10 cellular contexts compared by ENCODE assay signal in genomic region chr2:136115183-136115751, GRCh38. TPM values are rescaled to one million over a fixed set of nuclear protein-coding genes. Genes with fewer than 3 reads are reported as not detected.
DNase-seq lines count a peak whose midpoint lies in the region; ATAC-seq and TF ChIP-seq lines count a peak whose summit lies in the region.
"Had no signal": no experiment of that assay in that cellular context is flagged by ENCODE, and none has a peak within 500 bp of the region (broad histone marks: within the 10 kb centered on the region; RNA-seq: fewer than 3 reads in every experiment).

No MANE protein-coding gene starts in this region.

- peaks cover 54% of the 10 kb centered on the region for H3K36me3 ChIP-seq in OCI-LY7 (ENCODE audit: insufficient read depth, low read length)
- H3K36me3 ChIP-seq in endodermal cell (ENCODE audit: control insufficient read depth, insufficient read depth, low read length): peaks cover 42% of the 10 kb centered on the region

- H3K4me1 ChIP-seq in OCI-LY7 (ENCODE audit: insufficient read depth, low read length, poor library complexity, severe bottlenecking) (peaks cover 66% of the 10 kb centered on the region), endodermal cell (ENCODE audit: control insufficient read depth, insufficient read depth, low read length) (no peaks in the 10 kb centered on the region)

- peak overlapping the region; percentile 97 for H3K9ac ChIP-seq in endodermal cell (ENCODE audit: extremely low read depth, low read length, poor library complexity, severe bottlenecking)

- no TSS peak for BruUV-seq in OCI-LY7 (replicated peaks; lab: Mats Ljungman, UMichigan)

- CTCF ChIA-PET in activated CD4-positive, alpha-beta T cell treated with anti-CD3 and anti-CD28 coated beads for 36 hours (lab: Charles Lee): no interaction called here
- CTCF ChIA-PET in OCI-LY7 (lab: Charles Lee; ENCODE audit: unreplicated experiment): no interaction called here

- no peak overlapping the region for H2AFZ ChIP-seq in OCI-LY7 (ENCODE audit: low read length)

- no peak for DNase-seq in activated CD4-positive, alpha-beta T cell treated with anti-CD3 and anti-CD28 coated beads for 36 hours
- no peak for DNase-seq in activated CD4-positive, alpha-beta T cell treated with anti-CD3 and anti-CD28 coated beads for 1 hour
- DNase-seq in OCI-LY7 (ENCODE audit: low spot score) (no peak), endodermal cell (no peak), UCSD-AML1 (lab: John Stamatoyannopoulos, UW; ENCODE audit: unreplicated experiment) (no peak), NCI-H1417 (lab: John Stamatoyannopoulos, UW) (no peak), HK-2 (ENCODE audit: unreplicated experiment) (no peak)
- DNase-seq in stimulated activated effector memory CD8-positive, alpha-beta T cell treated with anti-CD3 and anti-CD28 coated beads, Interleukin-12 subunit alpha, Interleukin-12 subunit beta, amount 100 ng/mL, for 72 hours (ENCODE audit: low spot score in 2 of 2): peak in 1 of 2 donors; percentile 50
- DNase-seq: NCI-H1105 treated with DMSO at 0.1 percent for 48 hours had no signal

- H3K4me3 ChIP-seq in OCI-LY7 (ENCODE audit: low read depth, low read length, poor library complexity, severe bottlenecking) (peak overlapping the region; percentile 92), endodermal cell (ENCODE audit: low read length) (peak overlapping the region; percentile 98)

- H3K9me2 ChIP-seq in OCI-LY7 (ENCODE audit: insufficient read depth, low read length): no peaks in the 10 kb centered on the region

- POLR2A ChIA-PET in activated CD4-positive, alpha-beta T cell treated with anti-CD3 and anti-CD28 coated beads for 36 hours (lab: Charles Lee): interaction anchor here (1.1 kb wide), 1 partner anchor 267 kb away, joined by 4 read pairs; no protein-coding TSS in a partner anchor
- POLR2A ChIA-PET in OCI-LY7 (lab: Charles Lee): interaction anchor here (1.0 to 1.6 kb wide), 5 partner anchors 10 to 267 kb away, joined by 3 to 7 read pairs (median 4); no protein-coding TSS in a partner anchor

- H3K9me3 Mint-ChIP-seq in activated CD4-positive, alpha-beta T cell treated with anti-CD3 and anti-CD28 coated beads for 36 hours (ENCODE audit: low read depth): no peaks in the 10 kb centered on the region
- H3K9me3 Mint-ChIP-seq in endodermal cell: no peaks in the 10 kb centered on the region
- H3K9me3 Mint-ChIP-seq in stimulated activated effector memory CD8-positive, alpha-beta T cell treated with anti-CD3 and anti-CD28 coated beads, Interleukin-12 subunit alpha, Interleukin-12 subunit beta, amount 100 ng/mL, for 72 hours: no peaks in the 10 kb centered on the region

- ATAC-seq in activated CD4-positive, alpha-beta T cell treated with anti-CD3 and anti-CD28 coated beads for 36 hours: no peak
- no peak for ATAC-seq in stimulated activated effector memory CD8-positive, alpha-beta T cell treated with anti-CD3 and anti-CD28 coated beads, Interleukin-12 subunit alpha, Interleukin-12 subunit beta, amount 100 ng/mL, for 72 hours

- TF ChIP-seq CTCF in OCI-LY7 (conservative IDR thresholded peaks at IDR 0.05; ENCODE audit: low read length) (no peak), endodermal cell (conservative IDR thresholded peaks at IDR 0.05) (no peak)

- peak overlapping the region; percentile 12 for H3K27ac Mint-ChIP-seq in activated CD4-positive, alpha-beta T cell treated with anti-CD3 and anti-CD28 coated beads for 36 hours
- H3K27ac Mint-ChIP-seq in endodermal cell: no peak overlapping the region
- peak overlapping the region; percentile 73 for H3K27ac Mint-ChIP-seq in stimulated activated effector memory CD8-positive, alpha-beta T cell treated with anti-CD3 and anti-CD28 coated beads, Interleukin-12 subunit alpha, Interleukin-12 subunit beta, amount 100 ng/mL, for 72 hours

- no peaks in the 10 kb centered on the region for H3K27me3 Mint-ChIP-seq in activated CD4-positive, alpha-beta T cell treated with anti-CD3 and anti-CD28 coated beads for 36 hours
- H3K27me3 Mint-ChIP-seq in endodermal cell (ENCODE audit: insufficient read depth): peaks cover 31% of the 10 kb centered on the region

- H3K9me3 ChIP-seq in OCI-LY7 (ENCODE audit: low read length) (no peaks in the 10 kb centered on the region), endodermal cell (ENCODE audit: control insufficient read depth, low read length) (no peaks in the 10 kb centered on the region)

- peaks cover 41% of the 10 kb centered on the region for H3K4me1 Mint-ChIP-seq in activated CD4-positive, alpha-beta T cell treated with anti-CD3 and anti-CD28 coated beads for 36 hours
- H3K4me1 Mint-ChIP-seq in endodermal cell: peaks cover 37% of the 10 kb centered on the region
- H3K4me1 Mint-ChIP-seq in stimulated activated effector memory CD8-positive, alpha-beta T cell treated with anti-CD3 and anti-CD28 coated beads, Interleukin-12 subunit alpha, Interleukin-12 subunit beta, amount 100 ng/mL, for 72 hours: peaks cover 33% of the 10 kb centered on the region

- peaks cover 46% of the 10 kb centered on the region for H3K36me3 Mint-ChIP-seq in activated CD4-positive, alpha-beta T cell treated with anti-CD3 and anti-CD28 coated beads for 36 hours (ENCODE audit: low read depth)
- H3K36me3 Mint-ChIP-seq in endodermal cell (ENCODE audit: low read depth): peaks cover 42% of the 10 kb centered on the region
- peaks cover 78% of the 10 kb centered on the region for H3K36me3 Mint-ChIP-seq in stimulated activated effector memory CD8-positive, alpha-beta T cell treated with anti-CD3 and anti-CD28 coated beads, Interleukin-12 subunit alpha, Interleukin-12 subunit beta, amount 100 ng/mL, for 72 hours

- H4K20me1 ChIP-seq in OCI-LY7 (ENCODE audit: insufficient read depth, low read length): peaks cover 38% of the 10 kb centered on the region

- WGBS in endodermal cell (ENCODE audit: insufficient coverage in 1 of 2, insufficient read length in 1 of 2), 2 experiments: 88 to 92% methylated on average over 7 to 12 of the region's 12 CpGs

- H3K4me3 Mint-ChIP-seq in activated CD4-positive, alpha-beta T cell treated with anti-CD3 and anti-CD28 coated beads for 36 hours: peak overlapping the region; percentile 94
- H3K4me3 Mint-ChIP-seq in endodermal cell: peak overlapping the region; percentile 98
- H3K4me3 Mint-ChIP-seq in stimulated activated effector memory CD8-positive, alpha-beta T cell treated with anti-CD3 and anti-CD28 coated beads, Interleukin-12 subunit alpha, Interleukin-12 subunit beta, amount 100 ng/mL, for 72 hours: peak overlapping the region; percentile 92

- no peaks in the 10 kb centered on the region for H3K27me3 ChIP-seq in endodermal cell (ENCODE audit: control insufficient read depth, insufficient read depth, low read length, poor library complexity, severe bottlenecking)

- peak overlapping the region; percentile 92 for H3K27ac ChIP-seq in OCI-LY7 (ENCODE audit: low read depth, low read length, poor library complexity, severe bottlenecking)
- H3K27ac ChIP-seq in endodermal cell (ENCODE audit: low read depth, low read length): no peak overlapping the region
- H3K27ac ChIP-seq: epithelial cell of prostate had no signal

- peak overlapping the region; percentile 95 for H3K4me2 ChIP-seq in OCI-LY7 (ENCODE audit: low read length)

- intact Hi-C loops in activated CD4-positive, alpha-beta T cell treated with anti-CD3 and anti-CD28 coated beads for 36 hours (cut with DNase I, micrococcal nuclease): loop anchor here (5.0 kb wide), 7 partner anchors 97 to 1063 kb away; partner anchors contain the start of genes R3HDM1 (in 1 of the 2), RAB3GAP1 (in 1 of the 2) and ZRANB3 (in 1 of the 2)
- intact Hi-C loops in OCI-LY7 (cut with micrococcal nuclease; ENCODE audit: unreplicated experiment): loop anchor here (1.0 to 5.0 kb wide), 2 partner anchors 123 to 212 kb away; no protein-coding TSS in a partner anchor

- H3K79me2 ChIP-seq in OCI-LY7 (ENCODE audit: insufficient read depth, low read depth, low read length): peaks cover 62% of the 10 kb centered on the region

RNA-seq across cellular contexts. Expression of gene CXCR4, which starts 2.7 kb away (rescaled TPM):
- total RNA-seq in activated CD4-positive, alpha-beta T cell treated with anti-CD3 and anti-CD28 coated beads for 36 hours: 10 to 100 TPM; 75.4 to 89.3 TPM
- 367 and 432 TPM in 2 replicates for total RNA-seq in OCI-LY7 (2014; rRNA removed; shearing (Covaris generic))
- total RNA-seq in OCI-LY7 (2022) (243 and 289 TPM in 2 replicates), endodermal cell (100 to 1,000 TPM; 287 to 454 TPM)
- polyA plus RNA-seq in endodermal cell (2013, experiment 1 of 2): 303 TPM
- 293 TPM for polyA plus RNA-seq in endodermal cell (2013, experiment 2 of 2)
